Comparison of ENCODE assay signal across 8 cellular contexts in the genomic region with DNA sequence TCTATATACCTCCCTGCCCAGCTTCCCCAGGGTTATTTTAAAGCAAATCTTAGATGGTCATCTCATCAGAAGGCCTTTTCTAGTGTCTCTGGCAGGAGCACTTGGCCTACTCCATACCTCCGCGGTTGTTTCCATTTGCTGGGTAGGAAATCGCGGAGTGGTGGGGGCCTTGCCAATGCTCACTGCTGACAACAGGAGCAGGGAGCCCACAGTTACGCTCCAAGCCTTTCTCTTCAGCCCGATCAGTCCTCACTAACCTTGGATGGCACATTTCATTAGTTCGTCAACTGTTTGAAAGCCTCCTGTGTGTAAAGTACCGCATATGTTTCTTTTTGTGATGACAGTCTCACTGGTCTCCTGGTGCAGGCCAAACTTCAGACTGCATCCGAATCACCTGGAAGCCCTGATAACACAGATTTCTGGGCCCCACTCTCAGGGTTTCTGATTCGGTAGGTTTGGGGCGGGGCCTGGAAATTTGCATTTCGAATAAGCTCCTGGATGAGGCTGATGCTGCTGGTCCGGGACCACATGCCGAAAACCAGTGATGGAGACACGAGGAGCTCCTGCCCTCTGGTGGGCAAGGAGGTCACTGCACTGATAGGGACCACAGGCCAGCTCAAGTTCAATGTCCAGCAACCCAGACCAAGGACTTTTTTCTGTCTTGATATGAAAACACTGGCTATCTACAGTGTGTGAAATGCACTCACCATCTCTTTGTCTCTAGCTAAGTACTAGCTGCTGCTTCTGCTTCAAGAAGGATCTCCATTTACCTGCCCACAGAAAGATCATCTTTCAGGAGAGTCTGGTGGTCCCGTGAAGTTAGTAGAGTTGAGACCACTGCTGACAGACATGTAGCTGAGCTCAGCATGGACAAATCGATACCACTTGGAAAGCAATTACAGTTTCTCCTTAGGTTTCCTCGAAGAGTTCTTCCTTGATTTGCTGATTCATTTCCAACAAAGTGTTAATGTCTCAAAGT. TPM values are rescaled to one million over a fixed set of nuclear protein-coding genes. Genes with fewer than 3 reads are reported as not detected.
DNase-seq lines count a peak whose midpoint lies in the region; ATAC-seq lines count a peak whose summit lies in the region.

No MANE protein-coding gene starts in this region.

- no peaks in the 10 kb centered on the region for H3K9me3 Mint-ChIP-seq in activated CD4-positive, alpha-beta memory T cell treated with anti-CD3 and anti-CD28 coated beads for 36 hours
- H3K9me3 Mint-ChIP-seq in effector memory CD8-positive, alpha-beta T cell = no peaks in the 10 kb centered on the region
- H3K9me3 Mint-ChIP-seq in memory B cell = no peaks in the 10 kb centered on the region

- H3K4me1 Mint-ChIP-seq in activated CD4-positive, alpha-beta memory T cell treated with anti-CD3 and anti-CD28 coated beads for 36 hours (ENCODE audit: low read depth) = no peaks in the 10 kb centered on the region
- peaks cover 0 to 5% of the 10 kb centered on the region in 2 donors for H3K4me1 Mint-ChIP-seq in effector memory CD8-positive, alpha-beta T cell (ENCODE audit: low read depth in 2 of 2)
- peaks cover 2% of the 10 kb centered on the region for H3K4me1 Mint-ChIP-seq in memory B cell

- CTCF ChIA-PET in activated CD4-positive, alpha-beta memory T cell treated with anti-CD3 and anti-CD28 coated beads for 36 hours (lab: Charles Lee) = interaction anchor here (0.6 to 2.3 kb wide), 20 partner anchors 8 to 888 kb away, joined by 3 to 28 read pairs (median 4); a partner anchor contains a TSS

- no peaks in the 10 kb centered on the region for H3K36me3 Mint-ChIP-seq in activated CD4-positive, alpha-beta memory T cell treated with anti-CD3 and anti-CD28 coated beads for 36 hours
- no peaks in the 10 kb centered on the region for H3K36me3 Mint-ChIP-seq in effector memory CD8-positive, alpha-beta T cell (ENCODE audit: insufficient read depth)
- H3K36me3 Mint-ChIP-seq in memory B cell = no peaks in the 10 kb centered on the region

- DNase-seq in NCI-H345 (lab: John Stamatoyannopoulos, UW) (peak; percentile 11), NCI-H345 treated with DMSO at 0.1 percent for 48 hours (lab: John Stamatoyannopoulos, UW; ENCODE audit: unreplicated experiment) (no peak), HCEC 1CT (peak; percentile 47), NCI-H1930 (lab: John Stamatoyannopoulos, UW) (peak; percentile 17 to 46), memory B cell (ENCODE audit: low spot score in 2 of 2) (peak; percentile 33 to 50)
- DNase-seq in activated CD4-positive, alpha-beta memory T cell treated with anti-CD3 and anti-CD28 coated beads for 36 hours = peak; percentile 69
- peak; percentile 11 to 37 (median 23) for DNase-seq in effector memory CD8-positive, alpha-beta T cell
- DNase-seq in stimulated activated CD8-positive, alpha-beta memory T cell treated with anti-CD3 and anti-CD28 coated beads, Interleukin-4, amount 100 ng/mL, for 24 hours (ENCODE audit: low read depth) = peak; percentile 29

- H3K27me3 Mint-ChIP-seq in activated CD4-positive, alpha-beta memory T cell treated with anti-CD3 and anti-CD28 coated beads for 36 hours = no peaks in the 10 kb centered on the region
- no peaks in the 10 kb centered on the region for H3K27me3 Mint-ChIP-seq in effector memory CD8-positive, alpha-beta T cell
- H3K27me3 Mint-ChIP-seq in memory B cell = no peaks in the 10 kb centered on the region

- H3K4me3 Mint-ChIP-seq in activated CD4-positive, alpha-beta memory T cell treated with anti-CD3 and anti-CD28 coated beads for 36 hours = no peak overlapping the region
- peak overlapping the region in 1 of 2 donors; percentile 21 for H3K4me3 Mint-ChIP-seq in effector memory CD8-positive, alpha-beta T cell
- peak overlapping the region; percentile 6 for H3K4me3 Mint-ChIP-seq in memory B cell

- POLR2A ChIA-PET in activated CD4-positive, alpha-beta memory T cell treated with anti-CD3 and anti-CD28 coated beads for 36 hours (lab: Charles Lee) = no interaction called here

- H3K27ac Mint-ChIP-seq in activated CD4-positive, alpha-beta memory T cell treated with anti-CD3 and anti-CD28 coated beads for 36 hours = no peak overlapping the region
- no peak overlapping the region for H3K27ac Mint-ChIP-seq in effector memory CD8-positive, alpha-beta T cell
- no peak overlapping the region for H3K27ac Mint-ChIP-seq in memory B cell

- peak; percentile 61 for ATAC-seq in effector memory CD8-positive, alpha-beta T cell (replicated peaks)
- ATAC-seq in memory B cell (ENCODE audit: low read depth) = peak; percentile 65

- intact Hi-C loops in activated CD4-positive, alpha-beta memory T cell treated with anti-CD3 and anti-CD28 coated beads for 36 hours (cut with micrococcal nuclease) = loop anchor here (5.0 kb wide), 1 partner anchor 186 kb away; no protein-coding TSS in a partner anchor

RNA-seq across cellular contexts. Expression of a gene that starts 14.0 kb away (rescaled TPM):
- under 1 TPM; 0.07 TPM for total RNA-seq in activated CD4-positive, alpha-beta memory T cell treated with anti-CD3 and anti-CD28 coated beads for 36 hours
